Comparison of ENCODE assay signal across 21 cellular contexts in the genomic region with DNA sequence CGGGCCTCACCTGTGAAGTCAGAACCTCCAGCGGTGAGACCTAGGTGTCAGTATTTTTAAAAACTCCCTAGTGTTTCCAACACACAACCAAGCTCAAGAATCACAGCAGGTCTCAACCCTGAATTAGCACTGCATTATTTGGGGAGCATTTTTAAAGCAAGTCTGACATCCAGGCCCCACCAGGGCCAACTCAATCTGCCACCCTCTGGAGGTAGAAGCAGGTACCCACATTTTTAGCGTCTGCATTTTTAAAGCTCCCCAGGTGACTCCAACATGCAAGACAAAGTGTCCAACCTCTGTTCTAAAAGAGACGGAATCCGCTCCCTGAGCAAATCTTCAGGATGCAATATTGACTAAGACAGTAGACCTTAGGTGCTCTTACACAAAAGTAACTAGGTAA.
"Had no signal": no experiment of that assay in that cellular context is flagged by ENCODE, and none has a peak within 500 bp of the region (broad histone marks: within the 10 kb centered on the region; RNA-seq: fewer than 3 reads in every experiment).

No MANE protein-coding gene starts in this region.

- ATAC-seq: effector memory CD8-positive, alpha-beta T cell; natural killer cell treated with Interleukin-12 subunit alpha and Interleukin-12 subunit beta and Interleukin-15 and Interleukin-18, amount 100 ng/mL, for 72 hours; psoas muscle; upper lobe of right lung had no signal

- DNase-seq: effector memory CD8-positive, alpha-beta T cell; erythroblast; foreskin melanocyte; left lung; lower lobe of right lung; midbrain; psoas muscle; retina; sigmoid colon; stimulated activated CD4-positive, alpha-beta T cell treated with anti-CD3 and anti-CD28 coated beads, Interleukin-12 subunit alpha, Interleukin-12 subunit beta, amount 100 ng/mL, for 4 hours; stimulated activated naive CD4-positive, alpha-beta T cell treated with Interleukin-2 at 50 U/mL for 16 hours; tibial artery; upper lobe of right lung had no signal

- FAIRE-seq: colon, endothelial cell of umbilical vein, keratinocyte had no signal

- H3K27me3 ChIP-seq: left lung, neural progenitor cell, sigmoid colon, tibial artery, upper lobe of right lung, vagina had no signal

- H3K4me2 ChIP-seq: neural progenitor cell had no signal

- H2AFZ ChIP-seq: neural progenitor cell, parathyroid adenoma had no signal

- H3K27ac ChIP-seq: left lung, lower lobe of right lung, neural progenitor cell, parathyroid adenoma, psoas muscle, sigmoid colon, skin epidermis, tibial artery, upper lobe of right lung, vagina had no signal

- H3K9ac ChIP-seq: neural progenitor cell, parathyroid adenoma had no signal

- H3K4me1 ChIP-seq: neural progenitor cell, upper lobe of right lung, vagina had no signal

- H3K9me3 ChIP-seq: left lung, lower lobe of right lung, psoas muscle, sigmoid colon, tibial artery, upper lobe of right lung, vagina had no signal

- H3K4me3 ChIP-seq: left lung, lower lobe of right lung, neural progenitor cell, psoas muscle, sigmoid colon, skin epidermis, tibial artery, upper lobe of right lung, vagina had no signal

- H3K36me3 ChIP-seq: neural progenitor cell, sigmoid colon, tibial artery, vagina had no signal
